ENCODE assay signal across 18 cellular contexts in the genomic region with DNA sequence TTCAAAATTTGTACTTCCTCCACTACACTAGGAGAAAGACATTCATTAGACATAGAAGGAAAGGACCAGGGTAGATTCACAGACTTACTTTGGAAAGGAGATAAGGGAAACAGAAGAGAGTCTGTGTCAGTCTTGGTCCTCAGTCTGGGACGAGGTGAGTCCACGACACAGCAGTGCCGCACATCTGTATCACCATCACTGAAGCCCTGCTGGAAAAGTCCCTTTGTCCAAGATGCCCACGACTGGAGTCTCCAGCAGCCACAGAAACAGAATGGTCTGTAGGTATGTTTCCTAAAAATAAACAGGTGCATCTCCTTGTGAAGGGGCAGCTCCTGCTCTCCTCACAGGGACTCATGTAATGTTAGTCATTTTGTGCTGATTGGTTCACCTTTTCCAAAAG. TPM values are rescaled to one million over a fixed set of nuclear protein-coding genes. Genes with fewer than 3 reads are reported as not detected.
DNase-seq lines count a peak whose midpoint lies in the region; ATAC-seq and TF ChIP-seq lines count a peak whose summit lies in the region.
"Had no signal": no experiment of that assay in that cellular context is flagged by ENCODE, and none has a peak within 500 bp of the region (broad histone marks: within the 10 kb centered on the region; RNA-seq: fewer than 3 reads in every experiment).

No MANE protein-coding gene starts in this region.

- H3K4me1 ChIP-seq in CD8-positive, alpha-beta T cell (ENCODE audit: insufficient read depth, low read length), result no peaks in the 10 kb centered on the region
- H3K4me1 ChIP-seq: SJCRH30 had no signal

- intact Hi-C loops in CD8-positive, alpha-beta T cell (cut with DNase I, micrococcal nuclease), result no loop called here

- no peak for ATAC-seq in activated naive CD8-positive, alpha-beta T cell treated with anti-CD3 and anti-CD28 coated beads, Interleukin-2, amount 50 U/mL, for 24 hours
- no peak for ATAC-seq in CD8-positive, alpha-beta T cell
- ATAC-seq in activated T-helper 17 cell treated with anti-CD3 and anti-CD28 coated beads, Interleukin-2, amount 50 U/mL, for 72 hours (replicated peaks), result no peak
- no peak for ATAC-seq in stimulated activated effector memory CD8-positive, alpha-beta T cell treated with anti-CD3 and anti-CD28 coated beads, Interleukin-12 subunit alpha, Interleukin-12 subunit beta, amount 100 ng/mL, for 72 hours
- ATAC-seq in HG03457 (IDR thresholded peaks at IDR 0.05; ENCODE audit: unreplicated experiment), result no peak

- peak overlapping the region; percentile 35 for H3K27ac Mint-ChIP-seq in activated naive CD8-positive, alpha-beta T cell
- no peak overlapping the region for H3K27ac Mint-ChIP-seq in activated naive CD8-positive, alpha-beta T cell treated with anti-CD3 and anti-CD28 coated beads, Interleukin-2, amount 50 U/mL, for 24 hours
- peak overlapping the region; percentile 66 for H3K27ac Mint-ChIP-seq in CD8-positive, alpha-beta T cell
- H3K27ac Mint-ChIP-seq in activated T-helper 17 cell treated with anti-CD3 and anti-CD28 coated beads, Interleukin-2, amount 50 U/mL, for 72 hours, result peak overlapping the region; percentile 3
- peak overlapping the region; percentile 78 for H3K27ac Mint-ChIP-seq in stimulated activated effector memory CD8-positive, alpha-beta T cell treated with anti-CD3 and anti-CD28 coated beads, Interleukin-12 subunit alpha, Interleukin-12 subunit beta, amount 100 ng/mL, for 72 hours
- no peak overlapping the region for H3K27ac Mint-ChIP-seq in type B pancreatic cell

- no peaks in the 10 kb centered on the region for H3K9me3 ChIP-seq in CD8-positive, alpha-beta T cell (ENCODE audit: low read length)
- H3K9me3 ChIP-seq: BLaER1, MG63, SJCRH30 had no signal

- peaks cover 20% of the 10 kb centered on the region for H3K36me3 Mint-ChIP-seq in activated naive CD8-positive, alpha-beta T cell
- peaks cover 64% of the 10 kb centered on the region for H3K36me3 Mint-ChIP-seq in activated naive CD8-positive, alpha-beta T cell treated with anti-CD3 and anti-CD28 coated beads, Interleukin-2, amount 50 U/mL, for 24 hours (ENCODE audit: low read depth)
- H3K36me3 Mint-ChIP-seq in CD8-positive, alpha-beta T cell, result peaks cover 92% of the 10 kb centered on the region
- H3K36me3 Mint-ChIP-seq in activated T-helper 17 cell treated with anti-CD3 and anti-CD28 coated beads, Interleukin-2, amount 50 U/mL, for 72 hours (ENCODE audit: low read depth), result peaks cover 98% of the 10 kb centered on the region
- H3K36me3 Mint-ChIP-seq in stimulated activated effector memory CD8-positive, alpha-beta T cell treated with anti-CD3 and anti-CD28 coated beads, Interleukin-12 subunit alpha, Interleukin-12 subunit beta, amount 100 ng/mL, for 72 hours, result peaks cover 93% of the 10 kb centered on the region
- peaks cover 45% of the 10 kb centered on the region for H3K36me3 Mint-ChIP-seq in type B pancreatic cell

- no peaks in the 10 kb centered on the region for H3K27me3 Mint-ChIP-seq in activated naive CD8-positive, alpha-beta T cell
- H3K27me3 Mint-ChIP-seq in activated naive CD8-positive, alpha-beta T cell treated with anti-CD3 and anti-CD28 coated beads, Interleukin-2, amount 50 U/mL, for 24 hours, result no peaks in the 10 kb centered on the region
- no peaks in the 10 kb centered on the region for H3K27me3 Mint-ChIP-seq in CD8-positive, alpha-beta T cell (ENCODE audit: low read depth)
- H3K27me3 Mint-ChIP-seq in activated T-helper 17 cell treated with anti-CD3 and anti-CD28 coated beads, Interleukin-2, amount 50 U/mL, for 72 hours, result no peaks in the 10 kb centered on the region
- no peaks in the 10 kb centered on the region for H3K27me3 Mint-ChIP-seq in type B pancreatic cell

- H3K36me3 ChIP-seq in CD8-positive, alpha-beta T cell (ENCODE audit: insufficient read depth, low read length), result peaks cover 34% of the 10 kb centered on the region

- no peak overlapping the region for H3K4me3 ChIP-seq in CD8-positive, alpha-beta T cell (ENCODE audit: low read depth, low read length)
- H3K4me3 ChIP-seq: BLaER1, MG63, SJCRH30 had no signal

- no peak overlapping the region for H3K4me3 Mint-ChIP-seq in activated naive CD8-positive, alpha-beta T cell
- no peak overlapping the region for H3K4me3 Mint-ChIP-seq in activated naive CD8-positive, alpha-beta T cell treated with anti-CD3 and anti-CD28 coated beads, Interleukin-2, amount 50 U/mL, for 24 hours
- no peak overlapping the region for H3K4me3 Mint-ChIP-seq in CD8-positive, alpha-beta T cell
- no peak overlapping the region for H3K4me3 Mint-ChIP-seq in activated T-helper 17 cell treated with anti-CD3 and anti-CD28 coated beads, Interleukin-2, amount 50 U/mL, for 72 hours
- no peak overlapping the region for H3K4me3 Mint-ChIP-seq in stimulated activated effector memory CD8-positive, alpha-beta T cell treated with anti-CD3 and anti-CD28 coated beads, Interleukin-12 subunit alpha, Interleukin-12 subunit beta, amount 100 ng/mL, for 72 hours
- H3K4me3 Mint-ChIP-seq in type B pancreatic cell, result no peak overlapping the region

- POLR2A ChIA-PET in CD8-positive, alpha-beta T cell (lab: Charles Lee), result interaction anchor here (1.3 kb wide), 1 partner anchor 237 kb away, joined by 3 read pairs; no protein-coding TSS in a partner anchor

- H3K27me3 ChIP-seq in CD8-positive, alpha-beta T cell (ENCODE audit: insufficient read depth, low read length), result no peaks in the 10 kb centered on the region
- H3K27me3 ChIP-seq: BLaER1, MG63, SJCRH30 had no signal

- CTCF ChIA-PET in CD8-positive, alpha-beta T cell (lab: Charles Lee), result no interaction called here

- no peak for DNase-seq in activated naive CD8-positive, alpha-beta T cell treated with anti-CD3 and anti-CD28 coated beads, Interleukin-2, amount 50 U/mL, for 24 hours
- no peak for DNase-seq in CD8-positive, alpha-beta T cell
- DNase-seq in stimulated activated effector memory CD8-positive, alpha-beta T cell treated with anti-CD3 and anti-CD28 coated beads, Interleukin-12 subunit alpha, Interleukin-12 subunit beta, amount 100 ng/mL, for 72 hours (ENCODE audit: low spot score in 2 of 2), result no peak
- DNase-seq in type B pancreatic cell (ENCODE audit: extremely low spot score, unreplicated experiment), result no peak
- DNase-seq: EL, GF-D8, Kasumi-1, MG63, NCI-H1417 treated with DMSO at 0.1 percent for 48 hours, NCI-H187, NCI-H446, NCI-H526, OCI-M1, SJCRH30 had no signal

- H3K27ac ChIP-seq in CD8-positive, alpha-beta T cell (ENCODE audit: low read depth, low read length), result no peak overlapping the region
- H3K27ac ChIP-seq: BLaER1, SJCRH30 had no signal

- H3K4me1 Mint-ChIP-seq in activated naive CD8-positive, alpha-beta T cell (ENCODE audit: low read depth), result peaks cover 8% of the 10 kb centered on the region
- H3K4me1 Mint-ChIP-seq in activated naive CD8-positive, alpha-beta T cell treated with anti-CD3 and anti-CD28 coated beads, Interleukin-2, amount 50 U/mL, for 24 hours, result peaks cover 5% of the 10 kb centered on the region
- H3K4me1 Mint-ChIP-seq in CD8-positive, alpha-beta T cell (ENCODE audit: low read depth), result no peaks in the 10 kb centered on the region
- H3K4me1 Mint-ChIP-seq in activated T-helper 17 cell treated with anti-CD3 and anti-CD28 coated beads, Interleukin-2, amount 50 U/mL, for 72 hours, result no peaks in the 10 kb centered on the region
- no peaks in the 10 kb centered on the region for H3K4me1 Mint-ChIP-seq in stimulated activated effector memory CD8-positive, alpha-beta T cell treated with anti-CD3 and anti-CD28 coated beads, Interleukin-12 subunit alpha, Interleukin-12 subunit beta, amount 100 ng/mL, for 72 hours
- H3K4me1 Mint-ChIP-seq in type B pancreatic cell (ENCODE audit: unreplicated experiment), result no peaks in the 10 kb centered on the region

- TF ChIP-seq CTCF in CD8-positive, alpha-beta T cell (IDR thresholded peaks at IDR 0.05), result no peak
- TF ChIP-seq CTCF in type B pancreatic cell (conservative IDR thresholded peaks at IDR 0.05), result no peak

- no peaks in the 10 kb centered on the region for H3K9me3 Mint-ChIP-seq in activated naive CD8-positive, alpha-beta T cell (ENCODE audit: low read depth)
- H3K9me3 Mint-ChIP-seq in activated naive CD8-positive, alpha-beta T cell treated with anti-CD3 and anti-CD28 coated beads, Interleukin-2, amount 50 U/mL, for 24 hours, result peaks cover 6% of the 10 kb centered on the region
- H3K9me3 Mint-ChIP-seq in CD8-positive, alpha-beta T cell, result no peaks in the 10 kb centered on the region
- peaks cover 7% of the 10 kb centered on the region for H3K9me3 Mint-ChIP-seq in activated T-helper 17 cell treated with anti-CD3 and anti-CD28 coated beads, Interleukin-2, amount 50 U/mL, for 72 hours
- no peaks in the 10 kb centered on the region for H3K9me3 Mint-ChIP-seq in stimulated activated effector memory CD8-positive, alpha-beta T cell treated with anti-CD3 and anti-CD28 coated beads, Interleukin-12 subunit alpha, Interleukin-12 subunit beta, amount 100 ng/mL, for 72 hours
- H3K9me3 Mint-ChIP-seq in type B pancreatic cell, result no peaks in the 10 kb centered on the region

RNA-seq across cellular contexts. Expression of a gene that starts 27.4 kb away (rescaled TPM):
- total RNA-seq in CD8-positive, alpha-beta T cell, result 10 to 100 TPM; 56.9 to 60.8 TPM
- total RNA-seq in activated T-helper 17 cell treated with anti-CD3 and anti-CD28 coated beads, Interleukin-2, amount 50 U/mL, for 72 hours, result 10 to 100 TPM; 60.7 to 94.8 TPM
- 93.2 and 95.5 TPM in 2 replicates for total RNA-seq in type B pancreatic cell (ENCODE audit: low replicate concordance)

Comparison
In these comparisons a context has a peak if more than half of its experiments do, and no peak if none do; other contexts are left out.
1. H3K27ac Mint-ChIP-seq: peak in activated naive CD8-positive, alpha-beta T cell (single experiment), CD8-positive, alpha-beta T cell (single experiment), activated T-helper 17 cell treated with anti-CD3 and anti-CD28 coated beads, Interleukin-2, amount 50 U/mL, for 72 hours (single experiment) and stimulated activated effector memory CD8-positive, alpha-beta T cell treated with anti-CD3 and anti-CD28 coated beads, Interleukin-12 subunit alpha, Interleukin-12 subunit beta, amount 100 ng/mL, for 72 hours (single experiment); none in activated naive CD8-positive, alpha-beta T cell treated with anti-CD3 and anti-CD28 coated beads, Interleukin-2, amount 50 U/mL, for 24 hours (single experiment) and type B pancreatic cell (single experiment).